In genomic region chr6:109028439-109028838, GRCh38 we compare ENCODE assay signal across 4 cellular contexts.
"Had no signal": no experiment of that assay in that cellular context is flagged by ENCODE, and none has a peak within 500 bp of the region (broad histone marks: within the 10 kb centered on the region; RNA-seq: fewer than 3 reads in every experiment).

No MANE protein-coding gene starts in this region.

- H2AFZ ChIP-seq: GM23338 had no signal

- ATAC-seq: GM23338 had no signal

- H3K4me3 ChIP-seq: GM23338 had no signal

- DNase-seq: H9, HCEC 1CT, IMR-90 had no signal

- H3K4me2 ChIP-seq: GM23338 had no signal
